1 cellular context compared by ENCODE assay signal in the genomic region with DNA sequence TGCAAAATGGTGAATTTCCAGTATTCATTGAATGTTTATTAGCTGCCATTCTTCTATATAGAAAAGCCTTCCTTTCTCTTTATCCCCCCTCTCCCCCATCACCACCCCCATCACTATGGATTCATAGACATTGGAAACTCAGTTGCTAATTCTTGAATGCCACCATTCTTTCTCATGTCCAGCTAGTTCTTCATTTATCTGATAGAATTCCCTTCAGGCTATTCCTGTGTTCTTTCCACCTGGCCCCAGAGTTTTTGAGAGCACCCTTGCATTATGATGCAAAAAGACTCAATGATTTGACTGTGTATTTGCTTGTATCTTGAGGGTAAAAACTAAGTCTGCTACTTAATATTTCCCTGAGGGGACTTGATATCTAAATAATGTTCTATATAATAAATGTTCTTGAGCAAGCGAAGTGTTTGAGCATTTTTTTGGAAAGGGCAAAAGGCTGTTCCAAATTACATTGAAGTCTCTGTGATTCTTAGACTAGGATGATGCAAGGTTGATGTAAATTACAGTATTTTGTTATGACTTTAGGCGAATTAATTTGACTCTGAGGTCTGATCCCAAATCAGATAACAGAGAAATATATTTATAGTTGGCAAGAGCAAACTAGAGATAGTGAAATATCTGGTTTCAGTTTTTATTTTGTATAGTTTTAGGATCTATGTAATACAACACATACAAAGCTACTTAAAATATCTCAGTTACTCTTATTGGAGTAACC.
A peak's percentile ranks its signal among the peaks of the same experiment; 100 is the strongest.
TF ChIP-seq lines count a peak whose summit lies in the region.

No MANE protein-coding gene starts in this region.

TF ChIP-seq in HEK293, 187 proteins besides CTCF, POLR2A, EP300 and RAD21 (continued from another document):
- TF ChIP-seq, protein P1, sequence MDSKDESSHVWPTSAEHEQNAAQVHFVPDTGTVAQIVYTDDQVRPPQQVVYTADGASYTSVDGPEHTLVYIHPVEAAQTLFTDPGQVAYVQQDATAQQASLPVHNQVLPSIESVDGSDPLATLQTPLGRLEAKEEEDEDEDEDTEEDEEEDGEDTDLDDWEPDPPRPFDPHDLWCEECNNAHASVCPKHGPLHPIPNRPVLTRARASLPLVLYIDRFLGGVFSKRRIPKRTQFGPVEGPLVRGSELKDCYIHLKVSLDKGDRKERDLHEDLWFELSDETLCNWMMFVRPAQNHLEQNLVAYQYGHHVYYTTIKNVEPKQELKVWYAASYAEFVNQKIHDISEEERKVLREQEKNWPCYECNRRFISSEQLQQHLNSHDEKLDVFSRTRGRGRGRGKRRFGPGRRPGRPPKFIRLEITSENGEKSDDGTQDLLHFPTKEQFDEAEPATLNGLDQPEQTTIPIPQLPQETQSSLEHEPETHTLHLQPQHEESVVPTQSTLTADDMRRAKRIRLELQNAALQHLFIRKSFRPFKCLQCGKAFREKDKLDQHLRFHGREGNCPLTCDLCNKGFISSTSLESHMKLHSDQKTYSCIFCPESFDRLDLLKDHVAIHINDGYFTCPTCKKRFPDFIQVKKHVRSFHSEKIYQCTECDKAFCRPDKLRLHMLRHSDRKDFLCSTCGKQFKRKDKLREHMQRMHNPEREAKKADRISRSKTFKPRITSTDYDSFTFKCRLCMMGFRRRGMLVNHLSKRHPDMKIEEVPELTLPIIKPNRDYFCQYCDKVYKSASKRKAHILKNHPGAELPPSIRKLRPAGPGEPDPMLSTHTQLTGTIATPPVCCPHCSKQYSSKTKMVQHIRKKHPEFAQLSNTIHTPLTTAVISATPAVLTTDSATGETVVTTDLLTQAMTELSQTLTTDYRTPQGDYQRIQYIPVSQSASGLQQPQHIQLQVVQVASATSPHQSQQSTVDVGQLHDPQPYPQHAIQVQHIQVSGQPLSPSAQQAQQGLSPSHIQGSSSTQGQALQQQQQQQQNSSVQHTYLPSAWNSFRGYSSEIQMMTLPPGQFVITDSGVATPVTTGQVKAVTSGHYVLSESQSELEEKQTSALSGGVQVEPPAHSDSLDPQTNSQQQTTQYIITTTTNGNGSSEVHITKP (tag by site-specific recombination; IDR thresholded peaks at IDR 0.05) = 0 out of 2 replicates have a peak, but pooled peaks have one; percentile 25
- TF ChIP-seq FEZF1 (tag by site-specific recombination; IDR thresholded peaks at IDR 0.05) = peak; percentile 26; the same call in 1 of the 2 replicates
- no peak for TF ChIP-seq ZNF433 (tag by site-specific recombination; IDR thresholded peaks at IDR 0.05; ENCODE audit: low read depth)
- peak; percentile 52 for TF ChIP-seq ZNF843 (tag by site-specific recombination; IDR thresholded peaks at IDR 0.05)
- 0 out of 2 replicates have a peak, but pooled peaks have one; percentile 26 for TF ChIP-seq ZNF558 (tag by site-specific recombination; IDR thresholded peaks at IDR 0.05)
- no peak for TF ChIP-seq ZNF416 (tag by site-specific recombination; IDR thresholded peaks at IDR 0.05)
- TF ChIP-seq, protein P2, sequence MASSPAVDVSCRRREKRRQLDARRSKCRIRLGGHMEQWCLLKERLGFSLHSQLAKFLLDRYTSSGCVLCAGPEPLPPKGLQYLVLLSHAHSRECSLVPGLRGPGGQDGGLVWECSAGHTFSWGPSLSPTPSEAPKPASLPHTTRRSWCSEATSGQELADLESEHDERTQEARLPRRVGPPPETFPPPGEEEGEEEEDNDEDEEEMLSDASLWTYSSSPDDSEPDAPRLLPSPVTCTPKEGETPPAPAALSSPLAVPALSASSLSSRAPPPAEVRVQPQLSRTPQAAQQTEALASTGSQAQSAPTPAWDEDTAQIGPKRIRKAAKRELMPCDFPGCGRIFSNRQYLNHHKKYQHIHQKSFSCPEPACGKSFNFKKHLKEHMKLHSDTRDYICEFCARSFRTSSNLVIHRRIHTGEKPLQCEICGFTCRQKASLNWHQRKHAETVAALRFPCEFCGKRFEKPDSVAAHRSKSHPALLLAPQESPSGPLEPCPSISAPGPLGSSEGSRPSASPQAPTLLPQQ (tag by site-specific recombination; IDR thresholded peaks at IDR 0.05) = 0 out of 2 replicates have a peak, but pooled peaks have one; percentile 22
- TF ChIP-seq ZBTB17 (tag by site-specific recombination; IDR thresholded peaks at IDR 0.05) = peak; percentile 63; the same call in 1 of the 2 replicates
- TF ChIP-seq ZNF335 (tag by site-specific recombination; conservative IDR thresholded peaks at IDR 0.05) = 0 out of 2 replicates have a peak, but pooled peaks have one; percentile 15
